Comparison of ENCODE assay signal across 11 cellular contexts in genomic region chr22:28977481-28977971, GRCh38.
A peak's percentile ranks its signal among the peaks of the same experiment; 100 is the strongest.
DNase-seq lines count a peak whose midpoint lies in the region; TF ChIP-seq lines count a peak whose summit lies in the region.
"Had no signal": no experiment of that assay in that cellular context is flagged by ENCODE, and none has a peak within 500 bp of the region (broad histone marks: within the 10 kb centered on the region; RNA-seq: fewer than 3 reads in every experiment).

No MANE protein-coding gene starts in this region.

- peaks cover 55% of the 10 kb centered on the region for H3K4me1 Mint-ChIP-seq in nephron
- H3K4me1 Mint-ChIP-seq: CD4-positive, alpha-beta memory T cell had no signal

- no peaks in the 10 kb centered on the region for H3K36me3 Mint-ChIP-seq in nephron (ENCODE audit: low read depth)
- H3K36me3 Mint-ChIP-seq: CD4-positive, alpha-beta memory T cell had no signal

- no peaks in the 10 kb centered on the region for H3K27me3 Mint-ChIP-seq in nephron (ENCODE audit: low read depth)

- H3K27me3 ChIP-seq in SJSA1 (replicated peaks): no peaks in the 10 kb centered on the region

- DNase-seq in AG04449 (ENCODE audit: low read depth, low spot score) (no peak), SJSA1 (ENCODE audit: low read depth in 1 of 2, low spot score in 2 of 2) (peak in 1 of 2 experiments; percentile 62), fibroblast of peridontal ligament (ENCODE audit: extremely low read depth) (peak; percentile 43), head of caudate nucleus (no peak), AML-193 (lab: John Stamatoyannopoulos, UW) (no peak), cerebellar nuclear complex (lab: John Stamatoyannopoulos, UW) (no peak), NCI-H1694 (lab: John Stamatoyannopoulos, UW) (no peak)
- DNase-seq: activated gamma-delta T cell; CD4-positive, alpha-beta memory T cell; NCI-H2029 treated with DMSO at 0.1 percent for 48 hours had no signal

- H3K9me3 Mint-ChIP-seq in nephron: no peaks in the 10 kb centered on the region
- H3K9me3 Mint-ChIP-seq: CD4-positive, alpha-beta memory T cell had no signal

- POLR2A ChIA-PET in AG04449 (lab: Yijun Ruan, JAX): no interaction called here

- intact Hi-C loops in head of caudate nucleus (cut with DNase I): no loop called here

- no peaks in the 10 kb centered on the region for H3K9me3 ChIP-seq in SJSA1 (replicated peaks)

- H3K4me3 Mint-ChIP-seq in nephron: peak overlapping the region in 2 of 3 experiments; percentile 24 to 61
- H3K4me3 Mint-ChIP-seq: CD4-positive, alpha-beta memory T cell had no signal

- H3K27ac Mint-ChIP-seq in nephron: peak overlapping the region; percentile 72 to 86 (median 75)
- H3K27ac Mint-ChIP-seq: CD4-positive, alpha-beta memory T cell had no signal

- H3K4me3 ChIP-seq in AG04449 (ENCODE audit: low read depth, low read length) (peak overlapping the region; percentile 32), SJSA1 (peak overlapping the region; percentile 26)

- no peaks in the 10 kb centered on the region for H3K36me3 ChIP-seq in SJSA1

- peaks cover 32% of the 10 kb centered on the region for H3K4me1 ChIP-seq in SJSA1 (replicated peaks)

- peak overlapping the region; percentile 74 for H3K27ac ChIP-seq in SJSA1

- TF ChIP-seq CTCF in AG04449 (IDR thresholded peaks at IDR 0.05; ENCODE audit: insufficient read depth, low read length, missing control alignments): no peak
- no peak for TF ChIP-seq CTCF in nephron (IDR thresholded peaks at IDR 0.05; ENCODE audit: unreplicated experiment in 3 of 3)

- CTCF ChIA-PET in AG04449 (lab: Yijun Ruan, JAX): interaction anchor here (0.9 kb wide), 1 partner anchor 63 kb away, joined by 6 read pairs; no protein-coding TSS in a partner anchor
